ENCODE assay signal across 21 cellular contexts in the genomic region with DNA sequence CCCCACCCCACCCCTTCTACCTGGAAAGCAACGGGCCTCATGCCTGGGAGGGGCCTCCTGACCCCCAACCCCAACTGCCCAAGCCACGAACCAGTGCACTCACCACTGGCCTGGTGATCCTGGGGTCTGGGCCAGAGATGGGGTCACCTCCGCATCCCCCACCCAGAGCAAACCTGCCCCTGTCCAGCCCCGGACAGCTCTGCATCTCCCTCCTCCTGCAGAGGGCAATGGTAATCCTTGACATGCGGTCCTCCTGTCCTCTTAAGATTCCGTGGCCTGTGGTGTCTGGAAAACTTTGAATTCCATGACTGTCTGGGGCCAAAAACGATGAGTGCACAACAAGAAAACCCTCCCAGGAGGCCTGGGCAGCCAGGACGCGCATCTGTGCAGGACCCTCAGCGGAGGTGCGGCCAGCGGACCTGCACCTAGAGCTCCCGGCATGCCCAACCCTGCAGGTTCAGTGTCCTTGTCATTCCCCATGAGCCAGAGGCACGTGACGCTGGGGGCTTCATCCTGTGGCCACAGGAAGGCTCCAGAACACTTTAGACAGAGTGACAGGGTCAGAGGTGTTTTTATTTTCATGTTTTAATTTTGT. TPM values are rescaled to one million over a fixed set of nuclear protein-coding genes. Genes with fewer than 3 reads are reported as not detected.
DNase-seq lines count a peak whose midpoint lies in the region; ATAC-seq, FAIRE-seq and TF ChIP-seq lines count a peak whose summit lies in the region.
"Had no signal": no experiment of that assay in that cellular context is flagged by ENCODE, and none has a peak within 500 bp of the region (broad histone marks: within the 10 kb centered on the region; RNA-seq: fewer than 3 reads in every experiment).

No MANE protein-coding gene starts in this region.

- H2AFZ ChIP-seq in HCT116 (ENCODE audit: low read depth, low read length, poor library complexity, severe bottlenecking): no peak overlapping the region
- no peak overlapping the region for H2AFZ ChIP-seq in H1 (ENCODE audit: low read length)
- no peak overlapping the region for H2AFZ ChIP-seq in parathyroid adenoma

- H3K18ac ChIP-seq in H1 (ENCODE audit: extremely low read depth, low read length): no peak overlapping the region

- no peak overlapping the region for H2BK20ac ChIP-seq in H1 (ENCODE audit: low read length)

- H3K4me3 ChIP-seq in HCT116 (replicated peaks in 1 of 2; ENCODE audit: low read depth in 1 of 2, low read length in 2 of 2) (no peak overlapping the region), H1 (ENCODE audit: extremely low read depth in 1 of 4, insufficient read depth in 2 of 4, low read depth in 3 of 4, low read length in 4 of 4) (no peak overlapping the region), parathyroid adenoma (ENCODE audit: low read depth, low read length) (no peak overlapping the region)

- 95% methylated on average over 14 of the region's 15 CpGs; no CpG with 5 or more reads in 1 of the 2 experiments for WGBS in H1 (ENCODE audit: extremely low coverage in 1 of 2, insufficient coverage in 1 of 2, insufficient read length in 1 of 2, insufficient replicate concordance in 2 of 2, low coverage in 1 of 2, low lambda C conversion rate in 2 of 2, missing lambda C conversion rate in 1 of 2), 2 experiments

- H3K27ac Mint-ChIP-seq in CD14-positive monocyte (no peak overlapping the region), endothelial cell (ENCODE audit: unreplicated experiment) (no peak overlapping the region)
- H3K27ac Mint-ChIP-seq: CD8-positive, alpha-beta T cell had no signal

- CTCF ChIA-PET in HCT116 (lab: Charles Lee): no interaction called here
- CTCF ChIA-PET in H1 (lab: Charles Lee; ENCODE audit: partially characterized antibody): interaction anchor here (1.0 to 4.8 kb wide), 5 partner anchors 9 to 139 kb away, joined by 3 to 40 read pairs (median 12); no protein-coding TSS in a partner anchor

- TF ChIP-seq CTCF in CD14-positive monocyte (IDR thresholded peaks at IDR 0.05): no peak
- no peak for TF ChIP-seq CTCF in HCT116 (IDR thresholded peaks at IDR 0.05 in 2 of 3, conservative IDR thresholded peaks at IDR 0.05 in 1 of 3; ENCODE audit: borderline replicate concordance in 1 of 3, insufficient read depth in 1 of 3, low read depth in 2 of 3, low read length in 2 of 3)
- TF ChIP-seq CTCF in H1 (IDR thresholded peaks at IDR 0.05; ENCODE audit: control extremely low read depth in 1 of 3, insufficient read depth in 1 of 3, low read depth in 1 of 3, low read length in 3 of 3): no peak
- TF ChIP-seq CTCF in parathyroid adenoma (IDR thresholded peaks at IDR 0.05): peak; percentile 20
- TF ChIP-seq CTCF in endothelial cell (IDR thresholded peaks at IDR 0.05; ENCODE audit: unreplicated experiment): no peak

- H4K91ac ChIP-seq in H1 (replicated peaks; ENCODE audit: insufficient read length, low read length): no peak overlapping the region

- H3K9me2 ChIP-seq in HCT116 (ENCODE audit: insufficient read depth): no peaks in the 10 kb centered on the region

- H3K36me3 ChIP-seq in HCT116 (ENCODE audit: control insufficient read depth in 1 of 2, insufficient read depth in 2 of 2, low read length in 2 of 2) (no peaks in the 10 kb centered on the region), H1 (ENCODE audit: control insufficient read depth in 2 of 4, insufficient read depth in 4 of 4, low read length in 3 of 4) (no peaks in the 10 kb centered on the region), parathyroid adenoma (ENCODE audit: control insufficient read depth, insufficient read depth, low read length) (no peaks in the 10 kb centered on the region)

- H2BK15ac ChIP-seq in H1 (ENCODE audit: low read length): no peak overlapping the region

- no peak overlapping the region for H3K56ac ChIP-seq in H1 (replicated peaks; ENCODE audit: insufficient read length, low read depth, low read length)

- H3K4me3 Mint-ChIP-seq in CD14-positive monocyte: no peak overlapping the region
- H3K4me3 Mint-ChIP-seq in endothelial cell (ENCODE audit: unreplicated experiment): no peak overlapping the region
- H3K4me3 Mint-ChIP-seq: CD8-positive, alpha-beta T cell had no signal

- H3K9me3 Mint-ChIP-seq in CD14-positive monocyte (peaks cover 0 to 2% (median 0%) of the 10 kb centered on the region in 7 donors), endothelial cell (ENCODE audit: unreplicated experiment) (no peaks in the 10 kb centered on the region)
- H3K9me3 Mint-ChIP-seq: CD8-positive, alpha-beta T cell had no signal

- peak overlapping the region; percentile 62; the same call in 1 of the 2 replicates for H4K8ac ChIP-seq in H1 (ENCODE audit: extremely low read depth, insufficient read depth, low read length)

- no peaks in the 10 kb centered on the region for H3K4me1 ChIP-seq in HCT116 (ENCODE audit: control insufficient read depth in 1 of 2, insufficient read depth in 2 of 2, low read length in 2 of 2)
- H3K4me1 ChIP-seq in H1 (replicated peaks in 1 of 4; ENCODE audit: control insufficient read depth in 3 of 4, insufficient read depth in 4 of 4, low read length in 3 of 4): no peaks in the 10 kb centered on the region
- H3K4me1 ChIP-seq in parathyroid adenoma: peaks cover 2% of the 10 kb centered on the region
- H3K4me1 ChIP-seq: Caco-2 had no signal

- H3K79me2 ChIP-seq in HCT116 (ENCODE audit: insufficient read depth, low read length): no peaks in the 10 kb centered on the region
- H3K79me2 ChIP-seq in H1 (ENCODE audit: control insufficient read depth in 1 of 2, insufficient read depth in 2 of 2, low read length in 2 of 2): no peaks in the 10 kb centered on the region
- H3K79me2 ChIP-seq in parathyroid adenoma: no peaks in the 10 kb centered on the region

- H2BK5ac ChIP-seq in H1 (ENCODE audit: low read depth, low read length): no peak overlapping the region

- no peak for ATAC-seq in HCT116
- ATAC-seq in GM21825 (IDR thresholded peaks at IDR 0.05; ENCODE audit: unreplicated experiment): no peak
- no peak for ATAC-seq in GM21515 (IDR thresholded peaks at IDR 0.05; ENCODE audit: unreplicated experiment)
- ATAC-seq: CD8-positive, alpha-beta T cell; PC-3 had no signal

- H4K5ac ChIP-seq in H1 (ENCODE audit: insufficient read length, low read depth, low read length): no peak overlapping the region

- peak; percentile 31 for TF ChIP-seq RAD21 in HCT116 (IDR thresholded peaks at IDR 0.05; ENCODE audit: low read depth)
- TF ChIP-seq RAD21 in H1 (IDR thresholded peaks at IDR 0.05 in 1 of 2, conservative IDR thresholded peaks at IDR 0.05 in 1 of 2; ENCODE audit: low read depth in 2 of 2, low read length in 2 of 2): no peak

- DNase-seq in CD14-positive monocyte (ENCODE audit: low spot score) (peak; percentile 43), HCT116 (ENCODE audit: low read depth, low spot score) (no peak), H1 (ENCODE audit: low read depth in 1 of 2, low spot score in 2 of 2) (no peak), endothelial cell (ENCODE audit: low spot score) (no peak)
- DNase-seq: C1 segment of cervical spinal cord, Caco-2, NCI-H1105 treated with DMSO at 0.1 percent for 48 hours, NCI-H146, NCI-H1930, NCI-H2107, NCI-H446, NCI-H524 treated with DMSO at 0.1 percent for 48 hours, NCI-H774, PC-3 had no signal

- H3K23me2 ChIP-seq in H1 (ENCODE audit: low read depth, low read length): no peaks in the 10 kb centered on the region

- intact Hi-C loops in CD14-positive monocyte (cut with micrococcal nuclease): no loop called here
- intact Hi-C loops in HCT116 (cut with micrococcal nuclease): no loop called here

- TF ChIP-seq EP300 in H1 (IDR thresholded peaks at IDR 0.05; ENCODE audit: borderline replicate concordance in 1 of 2, low read depth in 2 of 2, low read length in 2 of 2): no peak

- H3K23ac ChIP-seq in H1 (ENCODE audit: insufficient read length): no peak overlapping the region

- TF ChIP-seq POLR2A in HCT116 (IDR thresholded peaks at IDR 0.05; ENCODE audit: borderline replicate concordance, extremely low read depth, insufficient read depth, insufficient read length): no peak
- TF ChIP-seq POLR2A in H1 (IDR thresholded peaks at IDR 0.05; ENCODE audit: control extremely low read depth in 1 of 2, low read depth in 2 of 2, low read length in 2 of 2): no peak

- no peak overlapping the region for H2BK120ac ChIP-seq in H1 (replicated peaks; ENCODE audit: low read depth, low read length)

- H3K79me1 ChIP-seq in H1 (ENCODE audit: low read depth, low read length): no peaks in the 10 kb centered on the region

- H3K14ac ChIP-seq in H1 (ENCODE audit: insufficient read length): no peak overlapping the region

- no peak overlapping the region for H3K4me2 ChIP-seq in HCT116 (ENCODE audit: low read length)
- H3K4me2 ChIP-seq in H1 (ENCODE audit: insufficient read depth in 1 of 2, low read depth in 2 of 2, low read length in 2 of 2): no peak overlapping the region
- no peak overlapping the region for H3K4me2 ChIP-seq in parathyroid adenoma (ENCODE audit: low read length)

- no peak overlapping the region for H2BK12ac ChIP-seq in H1 (ENCODE audit: low read depth, low read length)

- H3K9me3 ChIP-seq in HCT116 (ENCODE audit: control insufficient read depth in 1 of 2, insufficient read depth in 1 of 2, low read depth in 1 of 2, low read length in 2 of 2): no peaks in the 10 kb centered on the region
- no peaks in the 10 kb centered on the region for H3K9me3 ChIP-seq in H1 (ENCODE audit: insufficient read depth in 2 of 2, low read depth in 1 of 2, low read length in 1 of 2)
- no peaks in the 10 kb centered on the region for H3K9me3 ChIP-seq in parathyroid adenoma (ENCODE audit: control insufficient read depth, low read length)
- H3K9me3 ChIP-seq: Caco-2 had no signal

- no peak overlapping the region for H2AK5ac ChIP-seq in H1 (ENCODE audit: low read depth, low read length)

- H3K4ac ChIP-seq in H1 (replicated peaks; ENCODE audit: insufficient read length, low read depth, low read length): no peak overlapping the region

- BruUV-seq in HCT116 (replicated peaks; lab: Mats Ljungman, UMichigan): no TSS peak

- H3K4me1 Mint-ChIP-seq in CD14-positive monocyte (peaks cover 20% of the 10 kb centered on the region), endothelial cell (ENCODE audit: unreplicated experiment) (no peaks in the 10 kb centered on the region)

- no peak overlapping the region for H3K27ac ChIP-seq in HCT116 (ENCODE audit: low read depth, low read length)
- H3K27ac ChIP-seq in H1 (ENCODE audit: low read depth, low read length): no peak overlapping the region
- no peak overlapping the region for H3K27ac ChIP-seq in parathyroid adenoma
- H3K27ac ChIP-seq: HL-60 had no signal

- FAIRE-seq in H1 (lab: Jason Lieb, UNC): no peak
- FAIRE-seq: G401.6, H54 had no signal

- RAD21 ChIA-PET in HCT116 (lab: Charles Lee; ENCODE audit: low non-redundant PET in 1 of 2, low total read pairs in 2 of 2, uncharacterized antibody in 2 of 2, unreplicated experiment in 2 of 2): no interaction called here

- H3K36me3 Mint-ChIP-seq in CD14-positive monocyte: peaks cover 8 to 9% of the 10 kb centered on the region in 2 donors
- H3K36me3 Mint-ChIP-seq in endothelial cell (ENCODE audit: low read depth, unreplicated experiment): no peaks in the 10 kb centered on the region
- H3K36me3 Mint-ChIP-seq: CD8-positive, alpha-beta T cell had no signal

- H3K9ac ChIP-seq in HCT116 (ENCODE audit: low read length) (no peak overlapping the region), H1 (replicated peaks in 1 of 4; ENCODE audit: extremely low read depth in 1 of 4, low read depth in 3 of 4, low read length in 3 of 4) (no peak overlapping the region), parathyroid adenoma (no peak overlapping the region)

- H3K27me3 ChIP-seq in HCT116 (ENCODE audit: insufficient read depth, low read length) (no peaks in the 10 kb centered on the region), H1 (replicated peaks in 1 of 4; ENCODE audit: control insufficient read depth in 3 of 4, extremely low read depth in 1 of 4, insufficient read depth in 3 of 4, low read length in 3 of 4) (no peaks in the 10 kb centered on the region), parathyroid adenoma (ENCODE audit: control insufficient read depth, insufficient read depth, low read length) (no peaks in the 10 kb centered on the region)

- POLR2A ChIA-PET in HCT116 (lab: Charles Lee): no interaction called here
- POLR2A ChIA-PET in H1 (lab: Charles Lee; ENCODE audit: partially characterized antibody): interaction anchor here (0.9 kb wide), 1 partner anchor 163 kb away, joined by 3 read pairs; a partner anchor contains a TSS

- H3K27me3 Mint-ChIP-seq in CD14-positive monocyte (ENCODE audit: low read depth in 3 of 3) (peaks cover 1 to 10% (median 1%) of the 10 kb centered on the region in 3 donors), endothelial cell (ENCODE audit: unreplicated experiment) (peaks cover 10% of the 10 kb centered on the region)

- H4K20me1 ChIP-seq in HCT116 (ENCODE audit: insufficient read depth) (no peaks in the 10 kb centered on the region), H1 (replicated peaks in 1 of 2; ENCODE audit: control insufficient read depth in 1 of 2, insufficient read depth in 2 of 2, low read length in 2 of 2) (peaks cover 0 to 3% of the 10 kb centered on the region in 2 experiments)

RNA-seq across cellular contexts. Expression of a gene that starts 16.1 kb away (rescaled TPM):
- 1 to 10 TPM; 3.7 to 4.9 TPM for polyA plus RNA-seq in CD14-positive monocyte
- 14.5 TPM for total RNA-seq in HCT116 (2021; ENCODE audit: unreplicated experiment)
- polyA plus RNA-seq in HCT116 (2012): 4.8 and 5.6 TPM in 2 replicates
- total RNA-seq in H1 (2021; fragmentation: NEBNext Ultra II Directional; extraction: Animal tissue kit (Norgen Biotek cat#: 25700)): 8.2 and 10.0 TPM in 2 replicates
- 3.1 and 3.3 TPM in 2 replicates for polyA plus RNA-seq in H1 (2011; rRNA removed)
- polyA plus RNA-seq in H1 (2011; cell fraction: cytosol; rRNA removed): 3.6 TPM
- polyA plus RNA-seq in H1 (2011; cell fraction: nucleus; rRNA removed): 9.9 TPM
- polyA plus RNA-seq in H1 (2012, experiment 1 of 2): 3.8 to 4.8 TPM (median 4.5 TPM) in 4 replicates
- polyA plus RNA-seq in H1 (2012, experiment 2 of 2): 3.1 TPM
- polyA plus RNA-seq in H1 (2013, experiment 1 of 2): 3.9 TPM
- 3.4 TPM for polyA plus RNA-seq in H1 (2013, experiment 2 of 2)
- polyA minus RNA-seq in H1 (2011; rRNA and poly(A)+ RNA removed): 6.5 and 7.4 TPM in 2 replicates
- polyA minus RNA-seq in H1 (2011; cell fraction: cytosol; rRNA and poly(A)+ RNA removed): 3.2 TPM
- 14.7 TPM for polyA minus RNA-seq in H1 (2011; cell fraction: nucleus; rRNA and poly(A)+ RNA removed)
- 12.6 TPM for total RNA-seq in endothelial cell (ENCODE audit: unreplicated experiment)
